11 cellular contexts compared by ENCODE assay signal in genomic region chr2:191264647-191265079, GRCh38. TPM values are rescaled to one million over a fixed set of nuclear protein-coding genes. Genes with fewer than 3 reads are reported as not detected.
DNase-seq lines count a peak whose midpoint lies in the region; ATAC-seq, FAIRE-seq and TF ChIP-seq lines count a peak whose summit lies in the region.
"Had no signal": no experiment of that assay in that cellular context is flagged by ENCODE, and none has a peak within 500 bp of the region (broad histone marks: within the 10 kb centered on the region; RNA-seq: fewer than 3 reads in every experiment).

No MANE protein-coding gene starts in this region.

- H3K4me3 Mint-ChIP-seq in effector memory CD8-positive, alpha-beta T cell = no peak overlapping the region
- H3K4me3 Mint-ChIP-seq: T-helper 2 cell treated with Interferon-gamma antibody and Interleukin-4, amounts not matched to agents 5 μg/mL and 100 μg/mL, for 36 hours had no signal

- peak overlapping the region; percentile 16 to 53 (median 43) for H3K27ac ChIP-seq in transverse colon

- TF ChIP-seq CTCF in transverse colon (IDR thresholded peaks at IDR 0.05) = no peak

- DNase-seq in Right ventricle myocardium superior = no peak
- no peak for DNase-seq in Right ventricle myocardium inferior (ENCODE audit: missing footprints)
- peak; percentile 86 for DNase-seq in astrocyte of the hippocampus (ENCODE audit: low read depth, low spot score)
- DNase-seq in transverse colon = no peak
- no peak for DNase-seq in ureter (ENCODE audit: low spot score)
- DNase-seq in effector memory CD8-positive, alpha-beta T cell = no peak
- DNase-seq: cortex of kidney, NCI-H526 had no signal

- no peak overlapping the region for H3K4me3 ChIP-seq in transverse colon

- no peaks in the 10 kb centered on the region for H3K36me3 Mint-ChIP-seq in effector memory CD8-positive, alpha-beta T cell (ENCODE audit: insufficient read depth)

- H3K4me1 ChIP-seq in transverse colon = peaks cover 0 to 36% (median 15%) of the 10 kb centered on the region in 4 donors

- no peaks in the 10 kb centered on the region for H3K4me1 Mint-ChIP-seq in effector memory CD8-positive, alpha-beta T cell (ENCODE audit: low read depth in 2 of 2)

- WGBS in transverse colon (ENCODE audit: low coverage in 1 of 2), 2 donors = 47 to 60% methylated on average over 2 to 3 of the region's 3 CpGs

- H3K27me3 ChIP-seq in transverse colon = no peaks in the 10 kb centered on the region

- ATAC-seq in Right ventricle myocardium superior (ENCODE audit: poor library complexity) (peak; percentile 22), Right ventricle myocardium inferior (no peak), HG02884 (IDR thresholded peaks at IDR 0.05; ENCODE audit: unreplicated experiment) (no peak)
- no peak for ATAC-seq in effector memory CD8-positive, alpha-beta T cell (replicated peaks)

- in situ Hi-C loops in transverse colon (cut with MboI; ENCODE audit: low pct_ligation_motif_present in 1 of 4, low pct_unique_long_range_greater_than_20kb in 1 of 4, low sequenced_read_pairs in 3 of 4) = no loop called here

- H3K36me3 ChIP-seq in transverse colon = no peaks in the 10 kb centered on the region

- H3K9me3 Mint-ChIP-seq in effector memory CD8-positive, alpha-beta T cell = no peaks in the 10 kb centered on the region
- H3K9me3 Mint-ChIP-seq: T-helper 2 cell treated with Interferon-gamma antibody and Interleukin-4, amounts not matched to agents 5 μg/mL and 100 μg/mL, for 36 hours had no signal

- TF ChIP-seq EP300 in transverse colon (IDR thresholded peaks at IDR 0.05; ENCODE audit: low read depth) = no peak

- no peak overlapping the region for H3K27ac Mint-ChIP-seq in effector memory CD8-positive, alpha-beta T cell
- H3K27ac Mint-ChIP-seq: T-helper 2 cell treated with Interferon-gamma antibody and Interleukin-4, amounts not matched to agents 5 μg/mL and 100 μg/mL, for 36 hours had no signal

- TF ChIP-seq POLR2A in transverse colon (IDR thresholded peaks at IDR 0.05) = no peak

- intact Hi-C loops in Right ventricle myocardium superior (cut with DNase I) (no loop called here), Right ventricle myocardium inferior (cut with DNase I) (loop anchor here (5.0 kb wide), 1 partner anchor 43 kb away; no protein-coding TSS in a partner anchor), transverse colon (cut with DNase I; ENCODE audit: low total_unique reads) (no loop called here)

- H3K27me3 Mint-ChIP-seq in effector memory CD8-positive, alpha-beta T cell = peaks cover 20 to 25% of the 10 kb centered on the region in 2 donors

- no peaks in the 10 kb centered on the region for H3K9me3 ChIP-seq in transverse colon

- peak; percentile 78 for FAIRE-seq in islet of Langerhans (lab: Jason Lieb, UNC)

RNA-seq across cellular contexts. Expression of gene MYO1B, which starts 19.5 kb away (rescaled TPM):
- total RNA-seq in Right ventricle myocardium superior (16.8 TPM), Right ventricle myocardium inferior (18.9 TPM), transverse colon (10 to 100 TPM; 17.9 to 37.0 (median 35.0) TPM), ureter (87.6 TPM)
